In the genomic region with DNA sequence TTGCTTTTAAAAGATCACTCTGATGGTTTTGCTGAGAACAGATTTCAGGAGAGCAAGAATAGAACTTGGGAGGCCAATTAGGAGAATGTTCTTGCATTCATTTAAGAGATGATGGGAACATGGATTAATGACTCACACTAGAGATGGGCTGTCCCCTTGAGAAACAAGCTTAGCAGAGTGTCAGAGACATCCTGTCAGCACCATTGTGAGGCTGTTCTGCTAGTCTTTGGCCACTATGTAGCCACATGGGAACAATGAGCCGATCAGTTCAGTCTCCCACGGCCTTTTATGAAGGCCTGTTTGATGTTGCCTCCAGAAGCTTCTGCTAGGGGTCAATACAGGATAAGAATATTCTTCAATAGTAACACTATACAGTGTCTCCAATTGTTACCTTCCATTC, we compare ENCODE assay signal across 28 cellular contexts.
DNase-seq lines count a peak whose midpoint lies in the region; ATAC-seq and TF ChIP-seq lines count a peak whose summit lies in the region.
"Had no signal": no experiment of that assay in that cellular context is flagged by ENCODE, and none has a peak within 500 bp of the region (broad histone marks: within the 10 kb centered on the region; RNA-seq: fewer than 3 reads in every experiment).

No MANE protein-coding gene starts in this region.

- H3K27me3 Mint-ChIP-seq in osteocyte (ENCODE audit: unreplicated experiment): no peaks in the 10 kb centered on the region
- H3K27me3 Mint-ChIP-seq: activated naive CD4-positive, alpha-beta T cell treated with anti-CD3 and anti-CD28 coated beads, Interleukin-2, amount 10 ng/mL, durations not matched to agents 7 days and 5 days had no signal

- no peak for ATAC-seq in GM21423 (IDR thresholded peaks at IDR 0.05; ENCODE audit: unreplicated experiment)
- ATAC-seq: foreskin keratinocyte, GM23338 had no signal

- H3K9me3 ChIP-seq in ascending aorta (peaks cover 0 to 6% of the 10 kb centered on the region in 2 donors), OCI-LY7 (ENCODE audit: low read length) (no peaks in the 10 kb centered on the region)
- H3K9me3 ChIP-seq: colonic mucosa, neutrophil had no signal

- H3K4me3 ChIP-seq in foreskin fibroblast (ENCODE audit: low read depth in 1 of 2, low read length in 2 of 2) (no peak overlapping the region), ascending aorta (no peak overlapping the region), OCI-LY7 (ENCODE audit: low read depth, low read length, poor library complexity, severe bottlenecking) (no peak overlapping the region)
- H3K4me3 ChIP-seq: colonic mucosa, GM23338 had no signal

- no peak for TF ChIP-seq CTCF in foreskin fibroblast (IDR thresholded peaks at IDR 0.05; ENCODE audit: low read depth, low read length)
- no peak for TF ChIP-seq CTCF in ascending aorta (IDR thresholded peaks at IDR 0.05)
- no peak for TF ChIP-seq CTCF in OCI-LY7 (conservative IDR thresholded peaks at IDR 0.05; ENCODE audit: low read length)
- TF ChIP-seq CTCF in osteocyte (IDR thresholded peaks at IDR 0.05): no peak

- no peak overlapping the region for H3K27ac ChIP-seq in ascending aorta
- no peak overlapping the region for H3K27ac ChIP-seq in OCI-LY7 (ENCODE audit: low read depth, low read length, poor library complexity, severe bottlenecking)
- H3K27ac ChIP-seq: colonic mucosa, foreskin keratinocyte, HL-60, neutrophil had no signal

- H4K20me1 ChIP-seq in OCI-LY7 (ENCODE audit: insufficient read depth, low read length): no peaks in the 10 kb centered on the region

- no peaks in the 10 kb centered on the region for H3K27me3 ChIP-seq in ascending aorta
- H3K27me3 ChIP-seq: colonic mucosa, foreskin keratinocyte, neutrophil had no signal

- no peaks in the 10 kb centered on the region for H3K36me3 Mint-ChIP-seq in osteocyte (ENCODE audit: unreplicated experiment)
- H3K36me3 Mint-ChIP-seq: activated naive CD4-positive, alpha-beta T cell treated with anti-CD3 and anti-CD28 coated beads, Interleukin-2, amount 10 ng/mL, durations not matched to agents 7 days and 5 days; memory B cell had no signal

- intact Hi-C loops in ascending aorta (cut with DNase I): no loop called here
- intact Hi-C loops in OCI-LY7 (cut with micrococcal nuclease; ENCODE audit: unreplicated experiment): no loop called here

- H3K79me2 ChIP-seq in OCI-LY7 (ENCODE audit: insufficient read depth, low read depth, low read length): no peaks in the 10 kb centered on the region

- CTCF ChIA-PET in OCI-LY7 (lab: Charles Lee; ENCODE audit: unreplicated experiment): no interaction called here

- no peaks in the 10 kb centered on the region for H3K9me3 Mint-ChIP-seq in osteocyte (ENCODE audit: unreplicated experiment)
- H3K9me3 Mint-ChIP-seq: activated naive CD4-positive, alpha-beta T cell treated with anti-CD3 and anti-CD28 coated beads, Interleukin-2, amount 10 ng/mL, durations not matched to agents 7 days and 5 days; activated T-helper 1 cell treated with anti-CD3 and anti-CD28 coated beads, Interleukin-12 subunit alpha, Interleukin-12 subunit beta, Interleukin-2, Interleukin-4 antibody, amounts not matched to agents 30 ng/mL and 10 ng/mL and 1 ng/mL, durations not matched to agents 14 hours and 24 hours and 36 hours; HFFc6; memory B cell had no signal

- H3K27ac Mint-ChIP-seq in osteocyte (ENCODE audit: unreplicated experiment): no peak overlapping the region
- H3K27ac Mint-ChIP-seq: activated naive CD4-positive, alpha-beta T cell treated with anti-CD3 and anti-CD28 coated beads, Interleukin-2, amount 10 ng/mL, durations not matched to agents 7 days and 5 days; activated T-helper 1 cell treated with anti-CD3 and anti-CD28 coated beads, Interleukin-12 subunit alpha, Interleukin-12 subunit beta, Interleukin-2, Interleukin-4 antibody, amounts not matched to agents 30 ng/mL and 10 ng/mL and 1 ng/mL, durations not matched to agents 14 hours and 24 hours and 36 hours; GM23338; HFFc6; memory B cell had no signal

- DNase-seq in ELR (ENCODE audit: low read depth) (peak; percentile 25), LHCN-M2 (ENCODE audit: low read depth) (peak; percentile 40), foreskin fibroblast (peak; percentile 80 to 82), myocyte (ENCODE audit: low read depth) (peak; percentile 35), ascending aorta (ENCODE audit: low spot score in 2 of 2) (no peak), OCI-LY7 (ENCODE audit: low spot score) (no peak), osteocyte (ENCODE audit: extremely low spot score, unreplicated experiment) (no peak)
- DNase-seq: activated CD4-positive, alpha-beta T cell treated with anti-CD3 and anti-CD28 coated beads, Interleukin-2, amount 50 U/mL, for 48 hours; activated CD8-positive, alpha-beta memory T cell treated with anti-CD3 and anti-CD28 coated beads, Interleukin-2, amount 50 U/mL, for 4 hours; activated naive CD4-positive, alpha-beta T cell treated with anti-CD3 and anti-CD28 coated beads, Interleukin-2, amount 10 ng/mL, durations not matched to agents 7 days and 5 days; colonic mucosa; DMS153; effector CD8-positive, alpha-beta T cell; foreskin keratinocyte; GF-D8; HFFc6; Kasumi-1; NCI-H1048; NCI-H1930; NCI-H69; stimulated activated CD4-positive, alpha-beta T cell treated with anti-CD3 and anti-CD28 coated beads, Interleukin-2, amount 100 ng/mL, for 24 hours; trophoblast cell had no signal

- no peak overlapping the region for H3K4me2 ChIP-seq in OCI-LY7 (ENCODE audit: low read length)
- H3K4me2 ChIP-seq: GM23338 had no signal

- H3K9me2 ChIP-seq in OCI-LY7 (ENCODE audit: insufficient read depth, low read length): no peaks in the 10 kb centered on the region

- H3K36me3 ChIP-seq in ascending aorta (no peaks in the 10 kb centered on the region), OCI-LY7 (ENCODE audit: insufficient read depth, low read length) (no peaks in the 10 kb centered on the region)
- H3K36me3 ChIP-seq: colonic mucosa, neutrophil had no signal

- H3K4me1 ChIP-seq in ascending aorta (no peaks in the 10 kb centered on the region), OCI-LY7 (ENCODE audit: insufficient read depth, low read length, poor library complexity, severe bottlenecking) (no peaks in the 10 kb centered on the region)
- H3K4me1 ChIP-seq: colonic mucosa, foreskin keratinocyte had no signal

- no peaks in the 10 kb centered on the region for H3K4me1 Mint-ChIP-seq in osteocyte (ENCODE audit: unreplicated experiment)
- H3K4me1 Mint-ChIP-seq: activated naive CD4-positive, alpha-beta T cell treated with anti-CD3 and anti-CD28 coated beads, Interleukin-2, amount 10 ng/mL, durations not matched to agents 7 days and 5 days; memory B cell had no signal

- H3K4me3 Mint-ChIP-seq in osteocyte (ENCODE audit: unreplicated experiment): no peak overlapping the region
- H3K4me3 Mint-ChIP-seq: activated naive CD4-positive, alpha-beta T cell treated with anti-CD3 and anti-CD28 coated beads, Interleukin-2, amount 10 ng/mL, durations not matched to agents 7 days and 5 days; activated T-helper 1 cell treated with anti-CD3 and anti-CD28 coated beads, Interleukin-12 subunit alpha, Interleukin-12 subunit beta, Interleukin-2, Interleukin-4 antibody, amounts not matched to agents 30 ng/mL and 10 ng/mL and 1 ng/mL, durations not matched to agents 14 hours and 24 hours and 36 hours; GM23338; HFFc6; memory B cell had no signal

- POLR2A ChIA-PET in OCI-LY7 (lab: Charles Lee): no interaction called here

- H2AFZ ChIP-seq in OCI-LY7 (ENCODE audit: low read length): no peak overlapping the region
- H2AFZ ChIP-seq: GM23338 had no signal

- no TSS peak for BruUV-seq in OCI-LY7 (replicated peaks; lab: Mats Ljungman, UMichigan)

Comparison
In these comparisons a context has a peak if more than half of its experiments do, and no peak if none do; other contexts are left out.
1. DNase-seq: peak in ELR (single experiment), LHCN-M2 (single experiment), foreskin fibroblast (2 of 2) and myocyte (single experiment); none in ascending aorta (0 of 2), OCI-LY7 (single experiment) and osteocyte (single experiment).